Comparison of ENCODE assay signal across 25 cellular contexts in genomic region chr12:111094157-111094772, GRCh38.
A peak's percentile ranks its signal among the peaks of the same experiment; 100 is the strongest.
DNase-seq lines count a peak whose midpoint lies in the region; ATAC-seq and TF ChIP-seq lines count a peak whose summit lies in the region.
"Had no signal": no experiment of that assay in that cellular context is flagged by ENCODE, and none has a peak within 500 bp of the region (broad histone marks: within the 10 kb centered on the region; RNA-seq: fewer than 3 reads in every experiment).

No MANE protein-coding gene starts in this region.

- H3K27ac ChIP-seq in BLaER1 treated with 17β-estradiol and CSF1 and Interleukin-3, amounts not matched to agents 10 nM and 100 nM = no peak overlapping the region
- no peak overlapping the region for H3K27ac ChIP-seq in OCI-LY3 (ENCODE audit: low read length)
- H3K27ac ChIP-seq in prostate gland = peak overlapping the region; percentile 75 to 81
- H3K27ac ChIP-seq: HL-60, RWPE1 had no signal

- H3K27ac Mint-ChIP-seq in Caco-2 (ENCODE audit: unreplicated experiment) = no peak overlapping the region

- peak; percentile 54 for DNase-seq in left lobe of liver (ENCODE audit: low spot score)
- DNase-seq in prostate gland (ENCODE audit: low spot score) = no peak
- no peak for DNase-seq in hepatic stellate cell (ENCODE audit: low spot score)
- no peak for DNase-seq in Caco-2
- DNase-seq: DMS 273 treated with DMSO at 0.1 percent for 48 hours; DMS79; GOT3; Kasumi-1; MV-4-11; NCI-H1105; NCI-H1436 treated with DMSO at 0.1 percent for 48 hours; NCI-H2029; NCI-H446; NCI-H524 treated with DMSO at 0.1 percent for 48 hours; NCI-H774; NK-92 treated with Interleukin-12 subunit alpha and Interleukin-12 subunit beta, amount 100 ng/mL, for 24 hours; SHP77; SW 1271 had no signal

- H3K27me3 Mint-ChIP-seq in Caco-2 (ENCODE audit: insufficient read depth, unreplicated experiment) = peaks cover 17% of the 10 kb centered on the region

- H3K9ac ChIP-seq in BLaER1 treated with 17β-estradiol and CSF1 and Interleukin-3, amounts not matched to agents 10 nM and 100 nM = 0 out of 22 replicates have a peak overlapping the region, but pooled peaks of 1 of the 11 experiments have one; percentile 8
- H3K9ac ChIP-seq in OCI-LY3 (ENCODE audit: low read length) = no peak overlapping the region

- no TSS peak for BruUV-seq in Caco-2 (replicated peaks; lab: Mats Ljungman, UMichigan)

- H3K36me3 Mint-ChIP-seq in Caco-2 (ENCODE audit: insufficient read depth, unreplicated experiment) = no peaks in the 10 kb centered on the region
- H3K36me3 Mint-ChIP-seq: CD4-positive, alpha-beta memory T cell had no signal

- intact Hi-C loops in prostate gland (cut with DNase I) = no loop called here
- intact Hi-C loops in Caco-2 (cut with micrococcal nuclease; ENCODE audit: unreplicated experiment) = no loop called here

- no peak overlapping the region for H3K4me3 ChIP-seq in BLaER1 treated with 17β-estradiol and CSF1 and Interleukin-3, amounts not matched to agents 10 nM and 100 nM
- H3K4me3 ChIP-seq in OCI-LY3 (ENCODE audit: low read length) (peak overlapping the region; percentile 65; the same call in 1 of the 2 replicates), prostate gland (no peak overlapping the region), Caco-2 (ENCODE audit: low read depth, low read length) (no peak overlapping the region)
- H3K4me3 ChIP-seq: HAP-1 had no signal

- no peaks in the 10 kb centered on the region for H3K27me3 ChIP-seq in BLaER1 treated with 17β-estradiol and CSF1 and Interleukin-3, amounts not matched to agents 10 nM and 100 nM
- H3K27me3 ChIP-seq in OCI-LY3 (ENCODE audit: low read depth, low read length) (peaks cover 28% of the 10 kb centered on the region), prostate gland (replicated peaks; ENCODE audit: insufficient read depth) (no peaks in the 10 kb centered on the region), Caco-2 (replicated peaks; ENCODE audit: control insufficient read depth, insufficient read depth, low read length) (no peaks in the 10 kb centered on the region; the same call in none of the 2 replicates)

- no peak for TF ChIP-seq POLR2A in prostate gland (IDR thresholded peaks at IDR 0.05)

- CTCF ChIA-PET in Caco-2 (lab: Charles Lee) = interaction anchor here (0.6 kb wide), 1 partner anchor 126 kb away, joined by 5 read pairs; no protein-coding TSS in a partner anchor

- TF ChIP-seq CTCF in OCI-LY3 (IDR thresholded peaks at IDR 0.05; ENCODE audit: low read depth, low read length) (no peak), prostate gland (IDR thresholded peaks at IDR 0.05) (no peak), Caco-2 (IDR thresholded peaks at IDR 0.05; ENCODE audit: insufficient read depth in 1 of 2, low read depth in 1 of 2, low read length in 1 of 2, severe bottlenecking in 1 of 2, unreplicated experiment in 1 of 2) (no peak)

- H4K20me1 ChIP-seq in BLaER1 treated with 17β-estradiol and CSF1 and Interleukin-3, amounts not matched to agents 10 nM and 100 nM = no peaks in the 10 kb centered on the region
- no peaks in the 10 kb centered on the region for H4K20me1 ChIP-seq in OCI-LY3 (ENCODE audit: insufficient read depth, low read length)

- no peaks in the 10 kb centered on the region for H3K36me3 ChIP-seq in BLaER1 treated with 17β-estradiol and CSF1 and Interleukin-3, amounts not matched to agents 10 nM and 100 nM
- no peaks in the 10 kb centered on the region for H3K36me3 ChIP-seq in OCI-LY3 (replicated peaks; ENCODE audit: low read depth, low read length)
- no peaks in the 10 kb centered on the region for H3K36me3 ChIP-seq in prostate gland
- no peaks in the 10 kb centered on the region for H3K36me3 ChIP-seq in Caco-2 (ENCODE audit: control insufficient read depth, insufficient read depth, low read length)
- H3K36me3 ChIP-seq: HAP-1 had no signal

- no peaks in the 10 kb centered on the region for H3K79me2 ChIP-seq in OCI-LY3 (ENCODE audit: low read length)

- H3K4me1 Mint-ChIP-seq in Caco-2 (ENCODE audit: low read depth, unreplicated experiment) = no peaks in the 10 kb centered on the region

- H3K4me2 ChIP-seq in BLaER1 treated with 17β-estradiol and CSF1 and Interleukin-3, amounts not matched to agents 10 nM and 100 nM = peak overlapping the region; percentile 49 to 83 (median 64); a peak in 18 of 22 replicates
- peak overlapping the region; percentile 83 for H3K4me2 ChIP-seq in OCI-LY3 (ENCODE audit: low read length)

- H3K4me1 ChIP-seq in BLaER1 treated with 17β-estradiol and CSF1 and Interleukin-3, amounts not matched to agents 10 nM and 100 nM = peaks cover 21 to 50% (median 35%) of the 10 kb centered on the region in 10 experiments
- H3K4me1 ChIP-seq in OCI-LY3 (ENCODE audit: low read length) (peaks cover 38% of the 10 kb centered on the region), prostate gland (replicated peaks) (peaks cover 27% of the 10 kb centered on the region), Caco-2 (no peaks in the 10 kb centered on the region)
- H3K4me1 ChIP-seq: HAP-1 had no signal

- no peak overlapping the region for H2AFZ ChIP-seq in OCI-LY3 (ENCODE audit: low read depth, low read length)

- ATAC-seq in left lobe of liver = peak; percentile 74
- ATAC-seq in HG02642 (IDR thresholded peaks at IDR 0.05; ENCODE audit: poor library complexity, unreplicated experiment) = no peak

- POLR2A ChIA-PET in Caco-2 (lab: Charles Lee) = no interaction called here

- H3K9me3 Mint-ChIP-seq in Caco-2 (ENCODE audit: unreplicated experiment) = no peaks in the 10 kb centered on the region
- H3K9me3 Mint-ChIP-seq: CD4-positive, alpha-beta memory T cell had no signal

- H3K4me3 Mint-ChIP-seq in Caco-2 (ENCODE audit: unreplicated experiment) = no peak overlapping the region

- H3K9me3 ChIP-seq in BLaER1 treated with 17β-estradiol and CSF1 and Interleukin-3, amounts not matched to agents 10 nM and 100 nM (replicated peaks in 1 of 11) = no peaks in the 10 kb centered on the region
- H3K9me3 ChIP-seq in OCI-LY3 (ENCODE audit: insufficient read depth, low read length) = no peaks in the 10 kb centered on the region
- H3K9me3 ChIP-seq in prostate gland = no peaks in the 10 kb centered on the region
- no peaks in the 10 kb centered on the region for H3K9me3 ChIP-seq in Caco-2
- H3K9me3 ChIP-seq: HAP-1 had no signal

- 63% methylated on average over 14 of the region's 14 CpGs for WGBS in prostate gland

Comparison
In these comparisons a context has a peak if more than half of its experiments do, and no peak if none do; other contexts are left out.
1. H3K27ac ChIP-seq: peak in prostate gland (2 of 2); none in BLaER1 treated with 17β-estradiol and CSF1 and Interleukin-3, amounts not matched to agents 10 nM and 100 nM (0 of 11) and OCI-LY3 (single experiment).